ENCODE assay signal across 9 cellular contexts in genomic region chr4:147480502-147480890, GRCh38. TPM values are rescaled to one million over a fixed set of nuclear protein-coding genes. Genes with fewer than 3 reads are reported as not detected.
DNase-seq lines count a peak whose midpoint lies in the region; ATAC-seq, FAIRE-seq and TF ChIP-seq lines count a peak whose summit lies in the region.
"Had no signal": no experiment of that assay in that cellular context is flagged by ENCODE, and none has a peak within 500 bp of the region (broad histone marks: within the 10 kb centered on the region; RNA-seq: fewer than 3 reads in every experiment).

No MANE protein-coding gene starts in this region.

- no peak for DNase-seq in PC-3
- no peak for DNase-seq in epithelial cell of esophagus (ENCODE audit: low read depth)
- no peak for DNase-seq in thyroid gland
- no peak for DNase-seq in CD8-positive, alpha-beta T cell
- DNase-seq in RCC 7860 (ENCODE audit: low spot score): no peak
- no peak for DNase-seq in NCI-H510A (lab: John Stamatoyannopoulos, UW)
- DNase-seq: NCI-H510A treated with DMSO at 0.1 percent for 48 hours had no signal

- no peaks in the 10 kb centered on the region for H3K9me2 ChIP-seq in PC-3 (replicated peaks; ENCODE audit: low read length)

- H3K4me3 Mint-ChIP-seq in CD8-positive, alpha-beta T cell: no peak overlapping the region

- intact Hi-C loops in PC-3 (cut with micrococcal nuclease) (no loop called here), thyroid gland (cut with DNase I) (no loop called here)
- intact Hi-C loops in CD8-positive, alpha-beta T cell (cut with DNase I, micrococcal nuclease): no loop called here

- no peaks in the 10 kb centered on the region for H3K9me3 Mint-ChIP-seq in CD8-positive, alpha-beta T cell

- H3K4me2 ChIP-seq in PC-3 (ENCODE audit: low read length): peak overlapping the region; percentile 93

- H3K79me2 ChIP-seq in PC-3 (ENCODE audit: low read length): no peaks in the 10 kb centered on the region

- H3K27ac Mint-ChIP-seq in CD8-positive, alpha-beta T cell: no peak overlapping the region

- ATAC-seq in PC-3 (no peak), HG03520 (IDR thresholded peaks at IDR 0.05; ENCODE audit: unreplicated experiment) (no peak)
- ATAC-seq in CD8-positive, alpha-beta T cell: no peak

- H3K36me3 ChIP-seq in PC-3 (ENCODE audit: low read depth, low read length) (no peaks in the 10 kb centered on the region), mesodermal cell (ENCODE audit: control insufficient read depth, insufficient read depth, low read length) (no peaks in the 10 kb centered on the region), thyroid gland (no peaks in the 10 kb centered on the region)
- no peaks in the 10 kb centered on the region for H3K36me3 ChIP-seq in CD8-positive, alpha-beta T cell (ENCODE audit: insufficient read depth, low read length)

- H3K36me3 Mint-ChIP-seq in CD8-positive, alpha-beta T cell: no peaks in the 10 kb centered on the region

- peak overlapping the region; percentile 32; the same call in 1 of the 2 replicates for H3K9ac ChIP-seq in PC-3 (ENCODE audit: low read length)

- peak overlapping the region; percentile 76 for H3K4me3 ChIP-seq in PC-3 (ENCODE audit: low read length)
- H3K4me3 ChIP-seq in epithelial cell of esophagus (ENCODE audit: low read length): peak overlapping the region; percentile 50
- H3K4me3 ChIP-seq in mesodermal cell (ENCODE audit: extremely low read depth, insufficient read depth, low read length, poor library complexity, severe bottlenecking): peak overlapping the region; percentile 56
- peak overlapping the region in 2 of 3 donors; percentile 17 to 38 for H3K4me3 ChIP-seq in thyroid gland (replicated peaks in 1 of 3)
- no peak overlapping the region for H3K4me3 ChIP-seq in CD8-positive, alpha-beta T cell (ENCODE audit: low read depth, low read length)

- 83 to 93% methylated on average over 10 of the region's 11 CpGs for WGBS in mesodermal cell (ENCODE audit: insufficient coverage in 2 of 2), 2 experiments
- WGBS in thyroid gland, 2 donors: 75 to 86% methylated on average over 11 of the region's 11 CpGs

- no peaks in the 10 kb centered on the region for H3K4me1 Mint-ChIP-seq in CD8-positive, alpha-beta T cell (ENCODE audit: low read depth)

- H4K20me1 ChIP-seq in PC-3 (ENCODE audit: low read length): no peaks in the 10 kb centered on the region

- CTCF ChIA-PET in PC-3 (lab: Charles Lee): interaction anchor here (0.6 kb wide), 1 partner anchor 138 kb away, joined by 3 read pairs; no protein-coding TSS in a partner anchor
- CTCF ChIA-PET in CD8-positive, alpha-beta T cell (lab: Charles Lee): no interaction called here

- peaks cover 6% of the 10 kb centered on the region; the same call in 1 of the 2 replicates for H3K4me1 ChIP-seq in PC-3 (ENCODE audit: insufficient read depth, low read length)
- no peaks in the 10 kb centered on the region for H3K4me1 ChIP-seq in mesodermal cell (ENCODE audit: control insufficient read depth, insufficient read depth, low read length, poor library complexity, severe bottlenecking)
- H3K4me1 ChIP-seq in thyroid gland: peaks cover 0 to 3% of the 10 kb centered on the region in 2 donors
- H3K4me1 ChIP-seq in CD8-positive, alpha-beta T cell (ENCODE audit: insufficient read depth, low read length): no peaks in the 10 kb centered on the region

- FAIRE-seq in RCC 7860 (lab: Jason Lieb, UNC): no peak

- BruUV-seq in PC-3 (replicated peaks; lab: Mats Ljungman, UMichigan): no TSS peak

- no peak for TF ChIP-seq POLR2A in thyroid gland (IDR thresholded peaks at IDR 0.05)

- POLR2A ChIA-PET in PC-3 (lab: Charles Lee; ENCODE audit: unreplicated experiment): no interaction called here
- POLR2A ChIA-PET in CD8-positive, alpha-beta T cell (lab: Charles Lee): no interaction called here

- H3K9me3 ChIP-seq in PC-3 (ENCODE audit: low read length) (no peaks in the 10 kb centered on the region), mesodermal cell (ENCODE audit: control insufficient read depth, low read length) (no peaks in the 10 kb centered on the region), thyroid gland (no peaks in the 10 kb centered on the region)
- H3K9me3 ChIP-seq in CD8-positive, alpha-beta T cell (ENCODE audit: low read length): no peaks in the 10 kb centered on the region

- H3K27ac ChIP-seq in PC-3 (ENCODE audit: low read length) (no peak overlapping the region), mesodermal cell (ENCODE audit: low read depth, low read length, severe bottlenecking) (no peak overlapping the region), thyroid gland (peak overlapping the region; percentile 21 to 50 (median 38))
- H3K27ac ChIP-seq in CD8-positive, alpha-beta T cell (ENCODE audit: low read depth, low read length): no peak overlapping the region

- peak overlapping the region; percentile 95 for H2AFZ ChIP-seq in PC-3 (ENCODE audit: low read length)

- H3K27me3 ChIP-seq in PC-3 (ENCODE audit: low read length): no peaks in the 10 kb centered on the region
- H3K27me3 ChIP-seq in thyroid gland: no peaks in the 10 kb centered on the region
- peaks cover 3% of the 10 kb centered on the region for H3K27me3 ChIP-seq in CD8-positive, alpha-beta T cell (ENCODE audit: insufficient read depth, low read length)

- TF ChIP-seq CTCF in PC-3 (conservative IDR thresholded peaks at IDR 0.05; ENCODE audit: low read depth, low read length): no peak
- no peak for TF ChIP-seq CTCF in epithelial cell of esophagus (IDR thresholded peaks at IDR 0.05; ENCODE audit: insufficient read depth, low read depth, low read length, missing control alignments)
- no peak for TF ChIP-seq CTCF in thyroid gland (IDR thresholded peaks at IDR 0.05)
- TF ChIP-seq CTCF in CD8-positive, alpha-beta T cell (IDR thresholded peaks at IDR 0.05): no peak

- H3F3A ChIP-seq in PC-3 (ENCODE audit: low read length, unreplicated experiment): no peaks in the 10 kb centered on the region

- H3K27me3 Mint-ChIP-seq in CD8-positive, alpha-beta T cell (ENCODE audit: low read depth): peaks cover 41% of the 10 kb centered on the region

RNA-seq across cellular contexts. Expression of gene EDNRA, which starts 0.4 kb away (rescaled TPM):
- 2.1 and 2.4 TPM in 2 replicates for total RNA-seq in PC-3 (2014; rRNA removed)
- 24.6 TPM for polyA plus RNA-seq in mesodermal cell (2013, experiment 1 of 2)
- polyA plus RNA-seq in mesodermal cell (2013, experiment 2 of 2): 22.4 TPM
- 1 to 10 TPM; 5.9 to 7.7 (median 6.8) TPM for total RNA-seq in thyroid gland
- total RNA-seq in CD8-positive, alpha-beta T cell: not detected

Comparison
In these comparisons a context has a peak if more than half of its experiments do, and no peak if none do; other contexts are left out.
1. H3K27ac ChIP-seq: peak in thyroid gland (3 of 3); none in PC-3 (single experiment), mesodermal cell (single experiment) and CD8-positive, alpha-beta T cell (single experiment).